In the genomic region with DNA sequence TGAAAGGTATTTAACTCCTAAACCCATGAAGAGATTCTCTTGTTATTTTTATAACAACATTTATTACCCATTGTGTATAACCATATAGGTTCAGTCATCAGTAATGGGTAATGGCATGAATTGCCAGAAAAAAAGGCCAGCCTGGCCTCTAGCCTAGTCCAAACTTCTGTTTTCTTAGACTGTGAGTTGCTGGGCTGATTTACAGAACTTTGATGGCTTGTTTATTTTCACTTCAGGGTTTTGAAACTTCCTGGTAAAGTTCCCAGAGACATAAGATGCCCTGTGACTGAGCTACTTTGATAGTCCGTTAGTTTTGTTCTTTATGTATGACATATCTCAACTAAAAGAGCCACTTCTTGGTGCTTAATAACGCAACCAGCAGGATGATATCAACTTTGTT, we compare ENCODE assay signal across 15 cellular contexts.
DNase-seq lines count a peak whose midpoint lies in the region; ATAC-seq and TF ChIP-seq lines count a peak whose summit lies in the region.
"Had no signal": no experiment of that assay in that cellular context is flagged by ENCODE, and none has a peak within 500 bp of the region (broad histone marks: within the 10 kb centered on the region; RNA-seq: fewer than 3 reads in every experiment).

No MANE protein-coding gene starts in this region.

- H3K9me3 ChIP-seq in PC-3 (ENCODE audit: low read length) (no peaks in the 10 kb centered on the region), fibroblast of lung (ENCODE audit: control insufficient read depth, insufficient read depth, low read depth, low read length) (no peaks in the 10 kb centered on the region), aorta (ENCODE audit: control insufficient read depth, low read length) (no peaks in the 10 kb centered on the region)
- H3K9me3 ChIP-seq: esophagus squamous epithelium, tibial nerve had no signal

- peak; percentile 57 for DNase-seq in GM04504 (ENCODE audit: low read depth)
- DNase-seq in PC-3: peak; percentile 20
- DNase-seq in fibroblast of lung (ENCODE audit: low read depth in 2 of 2): peak; percentile 67 to 85
- DNase-seq in skeletal muscle cell (ENCODE audit: low read depth): peak; percentile 27
- no peak for DNase-seq in DMS79 (lab: John Stamatoyannopoulos, UW)
- DNase-seq in aorta: no peak
- DNase-seq: activated CD4-positive, alpha-beta T cell treated with anti-CD3 and anti-CD28 coated beads for 4 hours; CD8-positive, alpha-beta T cell; esophagus squamous epithelium; naive thymus-derived CD4-positive, alpha-beta T cell; NCI-H1930; T1000 had no signal

- H3K9me2 ChIP-seq in PC-3 (replicated peaks; ENCODE audit: low read length): 0 out of 2 replicates have a peak, but pooled peaks cover 5% of the 10 kb centered on the region

- H3K4me1 ChIP-seq in PC-3 (ENCODE audit: insufficient read depth, low read length) (peaks cover 18% of the 10 kb centered on the region), fibroblast of lung (ENCODE audit: control insufficient read depth, extremely low read depth, insufficient read depth, low read length) (no peaks in the 10 kb centered on the region), aorta (ENCODE audit: control insufficient read depth in 1 of 2, insufficient read depth in 2 of 2, low read length in 2 of 2) (no peaks in the 10 kb centered on the region)
- H3K4me1 ChIP-seq: tibial nerve had no signal

- no peak overlapping the region for H3K4me2 ChIP-seq in PC-3 (ENCODE audit: low read length)
- H3K4me2 ChIP-seq in fibroblast of lung (ENCODE audit: extremely low read depth, insufficient read depth, low read length): peak overlapping the region; percentile 1

- H3F3A ChIP-seq in PC-3 (ENCODE audit: low read length, unreplicated experiment): peaks cover 11% of the 10 kb centered on the region

- BruUV-seq in PC-3 (replicated peaks; lab: Mats Ljungman, UMichigan): no TSS peak

- H4K20me1 ChIP-seq in PC-3 (ENCODE audit: low read length) (no peaks in the 10 kb centered on the region), fibroblast of lung (ENCODE audit: control insufficient read depth, extremely low read depth, insufficient read depth, low read length) (no peaks in the 10 kb centered on the region)

- H3K4me3 ChIP-seq in PC-3 (ENCODE audit: low read length): no peak overlapping the region
- H3K4me3 ChIP-seq in fibroblast of lung (replicated peaks in 1 of 4; ENCODE audit: control extremely low read depth in 1 of 4, insufficient read depth in 1 of 4, low read depth in 3 of 4, low read length in 4 of 4): no peak overlapping the region
- H3K4me3 ChIP-seq in skeletal muscle cell (ENCODE audit: low read depth, low read length): no peak overlapping the region
- no peak overlapping the region for H3K4me3 ChIP-seq in aorta (ENCODE audit: low read length in 2 of 2)
- H3K4me3 ChIP-seq: esophagus squamous epithelium, lung, tibial nerve had no signal

- CTCF ChIA-PET in PC-3 (lab: Charles Lee): no interaction called here

- intact Hi-C loops in PC-3 (cut with micrococcal nuclease): no loop called here
- intact Hi-C loops in aorta (cut with DNase I): no loop called here

- H3K27me3 ChIP-seq in PC-3 (ENCODE audit: low read length): no peaks in the 10 kb centered on the region
- no peaks in the 10 kb centered on the region for H3K27me3 ChIP-seq in fibroblast of lung (ENCODE audit: control insufficient read depth, insufficient read depth, low read length)
- H3K27me3 ChIP-seq in aorta (ENCODE audit: control insufficient read depth in 1 of 2, insufficient read depth in 2 of 2, low read length in 1 of 2): no peaks in the 10 kb centered on the region
- H3K27me3 ChIP-seq: esophagus squamous epithelium, tibial nerve had no signal

- POLR2A ChIA-PET in PC-3 (lab: Charles Lee; ENCODE audit: unreplicated experiment): no interaction called here

- H3K27ac ChIP-seq in PC-3 (ENCODE audit: low read length): no peak overlapping the region
- no peak overlapping the region for H3K27ac ChIP-seq in fibroblast of lung (ENCODE audit: insufficient read depth, low read length)
- no peak overlapping the region for H3K27ac ChIP-seq in aorta (ENCODE audit: low read depth in 1 of 2, low read length in 2 of 2)
- H3K27ac ChIP-seq: esophagus squamous epithelium, tibial nerve had no signal

- H2AFZ ChIP-seq in PC-3 (ENCODE audit: low read length): 0 out of 2 replicates have a peak overlapping the region, but pooled peaks have one; percentile 27
- no peak overlapping the region for H2AFZ ChIP-seq in fibroblast of lung (ENCODE audit: low read length)

- no peak overlapping the region for H3K9ac ChIP-seq in PC-3 (ENCODE audit: low read length)
- H3K9ac ChIP-seq in fibroblast of lung (ENCODE audit: insufficient read depth, low read length): no peak overlapping the region

- H3K79me2 ChIP-seq in PC-3 (ENCODE audit: low read length) (no peaks in the 10 kb centered on the region), fibroblast of lung (ENCODE audit: control insufficient read depth, insufficient read depth, low read length) (no peaks in the 10 kb centered on the region)

- ATAC-seq in PC-3: peak; percentile 26; the same call in 1 of the 2 replicates
- no peak for ATAC-seq in HG03469 (IDR thresholded peaks at IDR 0.05; ENCODE audit: unreplicated experiment)
- no peak for ATAC-seq in aorta (ENCODE audit: low FRiP score)
- ATAC-seq: CD8-positive, alpha-beta T cell; naive thymus-derived CD4-positive, alpha-beta T cell had no signal

- no peak for TF ChIP-seq CTCF in PC-3 (conservative IDR thresholded peaks at IDR 0.05; ENCODE audit: low read depth, low read length)
- no peak for TF ChIP-seq CTCF in fibroblast of lung (conservative IDR thresholded peaks at IDR 0.05 in 1 of 2, IDR thresholded peaks at IDR 0.05 in 1 of 2; ENCODE audit: low read depth in 1 of 2, low read length in 2 of 2)

- H3K36me3 ChIP-seq in PC-3 (ENCODE audit: low read depth, low read length) (no peaks in the 10 kb centered on the region), fibroblast of lung (ENCODE audit: control insufficient read depth, insufficient read depth, low read length) (no peaks in the 10 kb centered on the region), aorta (ENCODE audit: control insufficient read depth in 1 of 2, insufficient read depth in 2 of 2, low read length in 1 of 2) (no peaks in the 10 kb centered on the region)
- H3K36me3 ChIP-seq: esophagus squamous epithelium, tibial nerve had no signal

- WGBS in aorta, 2 donors: 23 to 28% methylated on average over 2 of the region's 2 CpGs

Comparison
In these comparisons a context has a peak if more than half of its experiments do, and no peak if none do; other contexts are left out.
1. DNase-seq: peak in GM04504 (single experiment), PC-3 (single experiment), fibroblast of lung (2 of 2) and skeletal muscle cell (single experiment); none in DMS79 (single experiment) and aorta (0 of 2).